In the genomic region with DNA sequence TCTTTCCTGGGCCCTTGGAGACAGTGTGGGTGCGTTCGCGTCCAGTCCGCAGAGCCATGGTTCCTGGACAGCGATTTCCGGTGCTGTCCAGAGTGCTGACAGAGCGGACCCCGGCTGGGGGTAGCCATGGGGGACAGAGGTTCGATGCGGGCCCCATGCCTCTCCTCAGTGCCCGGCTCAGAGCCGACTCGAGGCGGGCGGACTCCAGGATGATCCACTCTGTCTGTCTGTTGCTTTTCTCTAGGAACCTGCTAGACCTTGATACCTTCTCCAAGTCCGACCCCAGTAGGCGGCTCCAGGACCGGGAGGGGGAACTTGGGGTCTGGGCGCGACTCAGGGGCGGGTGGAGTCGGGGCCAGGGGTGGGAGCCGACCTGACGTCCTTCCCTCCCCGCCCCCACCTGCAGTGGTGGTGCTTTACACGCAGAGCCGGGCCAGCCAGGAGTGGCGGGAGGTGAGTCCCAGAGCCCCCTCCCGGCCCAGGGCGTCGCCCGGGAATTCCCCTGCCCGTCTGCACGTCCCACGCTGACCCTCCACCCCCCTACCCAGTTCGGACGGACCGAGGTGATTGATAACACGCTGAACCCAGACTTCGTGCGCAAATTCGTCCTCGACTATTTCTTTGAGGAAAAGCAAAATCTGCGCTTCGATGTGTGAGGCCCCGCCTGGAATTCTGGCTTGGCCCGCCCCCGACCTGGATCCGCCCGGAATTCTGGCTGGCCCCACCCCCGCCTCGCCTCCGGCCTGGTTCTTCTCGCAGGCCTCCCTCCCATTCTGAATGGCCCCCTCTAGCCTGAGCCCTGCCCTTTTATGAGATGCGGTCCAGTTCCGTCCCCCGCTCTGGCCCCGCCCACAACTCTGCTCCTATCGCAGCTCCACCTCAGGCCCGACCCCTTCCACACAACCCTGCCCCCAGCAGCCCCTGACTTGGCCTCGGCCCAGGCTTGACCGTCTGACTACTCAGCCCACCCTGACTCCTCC, we compare ENCODE assay signal across 9 cellular contexts. TPM values are rescaled to one million over a fixed set of nuclear protein-coding genes. Genes with fewer than 3 reads are reported as not detected.
DNase-seq lines count a peak whose midpoint lies in the region; ATAC-seq and TF ChIP-seq lines count a peak whose summit lies in the region.
"Had no signal": no experiment of that assay in that cellular context is flagged by ENCODE, and none has a peak within 500 bp of the region (broad histone marks: within the 10 kb centered on the region; RNA-seq: fewer than 3 reads in every experiment).

No MANE protein-coding gene starts in this region.

- H3K9ac ChIP-seq in skeletal muscle satellite cell (ENCODE audit: low read depth, low read length): no peak overlapping the region

- H3K27me3 ChIP-seq in skeletal muscle satellite cell (ENCODE audit: control insufficient read depth, insufficient read depth, low read length): peaks cover 22% of the 10 kb centered on the region

- in situ Hi-C loops in astrocyte of the cerebellum (cut with HindIII; ENCODE audit: low sequenced_read_pairs): no loop called here

- H3K9me3 ChIP-seq in skeletal muscle satellite cell (replicated peaks; ENCODE audit: low read length): no peaks in the 10 kb centered on the region

- peaks cover 11% of the 10 kb centered on the region for H3K4me1 ChIP-seq in skeletal muscle satellite cell (ENCODE audit: control insufficient read depth, insufficient read depth, low read length)

- peak; percentile 26 for DNase-seq in COLO668 (lab: John Stamatoyannopoulos, UW; ENCODE audit: unreplicated experiment)
- peak; percentile 85 for DNase-seq in HuH-7 (ENCODE audit: low spot score)
- DNase-seq in astrocyte of the cerebellum (ENCODE audit: low read depth): no peak
- no peak for DNase-seq in NK-92 treated with Interleukin-12 subunit alpha and Interleukin-12 subunit beta, amount 100 ng/mL, for 24 hours (lab: John Stamatoyannopoulos, UW)
- no peak for DNase-seq in NCI-H1694 treated with DMSO at 0.1 percent for 48 hours (lab: John Stamatoyannopoulos, UW)

- TF ChIP-seq CTCF in astrocyte of the cerebellum (IDR thresholded peaks at IDR 0.05; ENCODE audit: low read depth, low read length, missing control alignments): no peak

- H3K36me3 ChIP-seq in skeletal muscle satellite cell (ENCODE audit: insufficient read depth, low read length): peaks cover 4% of the 10 kb centered on the region

- ATAC-seq in HG02571 (IDR thresholded peaks at IDR 0.05; ENCODE audit: unreplicated experiment): no peak

- H3K4me3 ChIP-seq in astrocyte of the cerebellum (ENCODE audit: low read depth, low read length): peak overlapping the region; percentile 22
- H3K4me3 ChIP-seq in iPS-11a (ENCODE audit: low read depth, low read length): peak overlapping the region; percentile 44
- H3K4me3 ChIP-seq in skeletal muscle satellite cell (ENCODE audit: low read length): peak overlapping the region; percentile 59

- H3K4me2 ChIP-seq in skeletal muscle satellite cell (ENCODE audit: low read length): peak overlapping the region; percentile 84

RNA-seq across cellular contexts. Expression of a gene that starts 1.0 kb away (rescaled TPM):
- total RNA-seq in skeletal muscle satellite cell (2012; rRNA removed): under 0.01 TPM in 1 of 2 replicates, not detected in the other
- total RNA-seq: kidney epithelial cell had no signal

RNA-seq across cellular contexts. Expression of a gene that starts 26.9 kb away (rescaled TPM):
- total RNA-seq in skeletal muscle satellite cell (2012; rRNA removed): 15.2 and 18.6 TPM in 2 replicates

RNA-seq across cellular contexts. Expression of a gene that starts 45.1 kb away (rescaled TPM):
- total RNA-seq in skeletal muscle satellite cell (2012; rRNA removed): 22.6 and 23.6 TPM in 2 replicates

RNA-seq across cellular contexts. Expression of a gene that starts 55.3 kb away (rescaled TPM):
- total RNA-seq in skeletal muscle satellite cell (2012; rRNA removed): 28.4 and 35.5 TPM in 2 replicates

Comparison
In these comparisons a context has a peak if more than half of its experiments do, and no peak if none do; other contexts are left out.
1. DNase-seq: peak in COLO668 (single experiment) and HuH-7 (single experiment); none in astrocyte of the cerebellum (single experiment), NK-92 treated with Interleukin-12 subunit alpha and Interleukin-12 subunit beta, amount 100 ng/mL, for 24 hours (single experiment) and NCI-H1694 treated with DMSO at 0.1 percent for 48 hours (single experiment).
2. Peak in every context shown above with its lines, with median percentiles within 50 percentile points of each other: H3K4me3 ChIP-seq.